In genomic region chr4:163895369-163896005, GRCh38 we compare ENCODE assay signal across 13 cellular contexts.
A peak's percentile ranks its signal among the peaks of the same experiment; 100 is the strongest.
DNase-seq lines count a peak whose midpoint lies in the region; ATAC-seq and TF ChIP-seq lines count a peak whose summit lies in the region.
"Had no signal": no experiment of that assay in that cellular context is flagged by ENCODE, and none has a peak within 500 bp of the region (broad histone marks: within the 10 kb centered on the region; RNA-seq: fewer than 3 reads in every experiment).

No MANE protein-coding gene starts in this region.

- ATAC-seq in CD4-positive, CD25-positive, alpha-beta regulatory T cell (ENCODE audit: low read depth in 2 of 2) = peak; percentile 34 to 45
- ATAC-seq in activated naive CD8-positive, alpha-beta T cell treated with anti-CD3 and anti-CD28 coated beads, Interleukin-2, amount 50 U/mL, for 24 hours = peak; percentile 82
- ATAC-seq in HG02678 (IDR thresholded peaks at IDR 0.05; ENCODE audit: unreplicated experiment) (no peak), heart right ventricle (no peak)
- no peak for ATAC-seq in activated CD4-positive, CD25-positive, alpha-beta regulatory T cell treated with anti-CD3 and anti-CD28 coated beads, Interleukin-2, amount 50 U/mL, for 24 hours

- H3K36me3 Mint-ChIP-seq in CD4-positive, CD25-positive, alpha-beta regulatory T cell = no peaks in the 10 kb centered on the region
- H3K36me3 Mint-ChIP-seq in activated naive CD8-positive, alpha-beta T cell treated with anti-CD3 and anti-CD28 coated beads, Interleukin-2, amount 50 U/mL, for 24 hours (ENCODE audit: low read depth) = no peaks in the 10 kb centered on the region

- DNase-seq in CD4-positive, CD25-positive, alpha-beta regulatory T cell = peak in 1 of 3 donors; percentile 19
- peak; percentile 83 for DNase-seq in CMK (ENCODE audit: low read depth)
- DNase-seq in NCI-H748 treated with DMSO at 0.1 percent for 48 hours (lab: John Stamatoyannopoulos, UW) = peak; percentile 7
- DNase-seq in activated naive CD8-positive, alpha-beta T cell treated with anti-CD3 and anti-CD28 coated beads, Interleukin-2, amount 50 U/mL, for 24 hours = no peak
- DNase-seq in heart right ventricle = no peak
- DNase-seq: MV-4-11, NCI-H526 treated with DMSO at 0.1 percent for 48 hours had no signal

- intact Hi-C loops in heart right ventricle (cut with DNase I) = no loop called here

- no peaks in the 10 kb centered on the region for H3K27me3 Mint-ChIP-seq in CD4-positive, CD25-positive, alpha-beta regulatory T cell
- no peaks in the 10 kb centered on the region for H3K27me3 Mint-ChIP-seq in activated naive CD8-positive, alpha-beta T cell treated with anti-CD3 and anti-CD28 coated beads, Interleukin-2, amount 50 U/mL, for 24 hours
- H3K27me3 Mint-ChIP-seq: CD8-positive, alpha-beta memory T cell had no signal

- no peak overlapping the region for H3K27ac ChIP-seq in CD4-positive, CD25-positive, alpha-beta regulatory T cell (ENCODE audit: insufficient read depth, low read length, poor library complexity, severe bottlenecking)
- H3K27ac ChIP-seq in heart right ventricle = no peak overlapping the region
- H3K27ac ChIP-seq: coronary artery, SJSA1, thoracic aorta had no signal

- no peaks in the 10 kb centered on the region for H3K27me3 ChIP-seq in CD4-positive, CD25-positive, alpha-beta regulatory T cell (ENCODE audit: control insufficient read depth, insufficient read depth, low read length)
- no peaks in the 10 kb centered on the region for H3K27me3 ChIP-seq in heart right ventricle
- H3K27me3 ChIP-seq: SJSA1 had no signal

- H3K9me3 ChIP-seq in CD4-positive, CD25-positive, alpha-beta regulatory T cell (ENCODE audit: control insufficient read depth in 2 of 2, low read length in 2 of 2) = no peaks in the 10 kb centered on the region
- H3K9me3 ChIP-seq in heart right ventricle = peaks cover 0 to 10% (median 0%) of the 10 kb centered on the region in 11 donors
- H3K9me3 ChIP-seq: SJSA1, thoracic aorta had no signal

- TF ChIP-seq CTCF in heart right ventricle (IDR thresholded peaks at IDR 0.05) = no peak

- peaks cover 0 to 3% (median 0%) of the 10 kb centered on the region in 7 donors for H3K9me3 Mint-ChIP-seq in CD4-positive, CD25-positive, alpha-beta regulatory T cell
- peaks cover 7% of the 10 kb centered on the region for H3K9me3 Mint-ChIP-seq in activated naive CD8-positive, alpha-beta T cell treated with anti-CD3 and anti-CD28 coated beads, Interleukin-2, amount 50 U/mL, for 24 hours

- H3K4me3 ChIP-seq in CD4-positive, CD25-positive, alpha-beta regulatory T cell (ENCODE audit: low read depth, low read length) = no peak overlapping the region
- no peak overlapping the region for H3K4me3 ChIP-seq in heart right ventricle
- H3K4me3 ChIP-seq: coronary artery, SJSA1, thoracic aorta had no signal

- H3K4me1 ChIP-seq in CD4-positive, CD25-positive, alpha-beta regulatory T cell (ENCODE audit: control insufficient read depth, insufficient read depth, low read length, poor library complexity, severe bottlenecking) = no peaks in the 10 kb centered on the region
- no peaks in the 10 kb centered on the region for H3K4me1 ChIP-seq in heart right ventricle
- H3K4me1 ChIP-seq: SJSA1 had no signal

- H3K36me3 ChIP-seq in CD4-positive, CD25-positive, alpha-beta regulatory T cell (ENCODE audit: control insufficient read depth, insufficient read depth, low read length) = no peaks in the 10 kb centered on the region
- no peaks in the 10 kb centered on the region for H3K36me3 ChIP-seq in heart right ventricle
- H3K36me3 ChIP-seq: SJSA1, thoracic aorta had no signal

- 69 to 71% methylated on average over 3 of the region's 3 CpGs for WGBS in heart right ventricle, 2 donors

- no peaks in the 10 kb centered on the region for H3K4me1 Mint-ChIP-seq in CD4-positive, CD25-positive, alpha-beta regulatory T cell
- peaks cover 15% of the 10 kb centered on the region for H3K4me1 Mint-ChIP-seq in activated naive CD8-positive, alpha-beta T cell treated with anti-CD3 and anti-CD28 coated beads, Interleukin-2, amount 50 U/mL, for 24 hours

- H3K27ac Mint-ChIP-seq in CD4-positive, CD25-positive, alpha-beta regulatory T cell = peak overlapping the region in 1 of 3 donors; percentile 67
- H3K27ac Mint-ChIP-seq in activated naive CD8-positive, alpha-beta T cell treated with anti-CD3 and anti-CD28 coated beads, Interleukin-2, amount 50 U/mL, for 24 hours = no peak overlapping the region

- H3K4me3 Mint-ChIP-seq in CD4-positive, CD25-positive, alpha-beta regulatory T cell = no peak overlapping the region
- no peak overlapping the region for H3K4me3 Mint-ChIP-seq in activated naive CD8-positive, alpha-beta T cell treated with anti-CD3 and anti-CD28 coated beads, Interleukin-2, amount 50 U/mL, for 24 hours

Comparison
In these comparisons a context has a peak if more than half of its experiments do, and no peak if none do; other contexts are left out.
1. ATAC-seq: peak in CD4-positive, CD25-positive, alpha-beta regulatory T cell (2 of 2) and activated naive CD8-positive, alpha-beta T cell treated with anti-CD3 and anti-CD28 coated beads, Interleukin-2, amount 50 U/mL, for 24 hours (single experiment); none in HG02678 (single experiment), activated CD4-positive, CD25-positive, alpha-beta regulatory T cell treated with anti-CD3 and anti-CD28 coated beads, Interleukin-2, amount 50 U/mL, for 24 hours (0 of 2) and heart right ventricle (0 of 8).
2. DNase-seq: peak in CMK (single experiment) and NCI-H748 treated with DMSO at 0.1 percent for 48 hours (single experiment); none in activated naive CD8-positive, alpha-beta T cell treated with anti-CD3 and anti-CD28 coated beads, Interleukin-2, amount 50 U/mL, for 24 hours (single experiment) and heart right ventricle (0 of 2).